11 cellular contexts compared by ENCODE assay signal in the genomic region with DNA sequence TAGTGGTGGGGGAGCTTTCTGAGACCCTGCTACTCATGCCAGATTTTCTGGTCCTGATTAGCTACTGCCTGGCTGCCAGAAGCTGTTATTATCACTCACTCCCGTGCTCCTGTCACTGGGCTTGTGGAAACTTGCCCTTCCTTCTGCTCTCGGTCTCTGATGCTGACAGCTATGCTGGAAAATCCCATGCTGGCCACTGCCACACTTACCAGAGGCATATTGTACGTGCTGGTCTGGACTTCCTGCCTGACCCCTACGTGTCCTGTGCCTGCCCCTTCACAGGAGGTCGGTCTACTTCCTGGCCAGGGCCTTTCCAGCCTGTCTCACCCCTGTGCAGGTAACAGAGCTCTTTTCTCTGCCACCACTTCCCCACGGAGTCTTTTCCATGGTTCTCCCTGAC.
DNase-seq lines count a peak whose midpoint lies in the region; ATAC-seq, FAIRE-seq and TF ChIP-seq lines count a peak whose summit lies in the region.
"Had no signal": no experiment of that assay in that cellular context is flagged by ENCODE, and none has a peak within 500 bp of the region (broad histone marks: within the 10 kb centered on the region; RNA-seq: fewer than 3 reads in every experiment).

No MANE protein-coding gene starts in this region.

- no peak overlapping the region for H3K4me2 ChIP-seq in endothelial cell of umbilical vein (ENCODE audit: insufficient read depth, low read length)

- no peaks in the 10 kb centered on the region for H3K36me3 ChIP-seq in endothelial cell of umbilical vein (ENCODE audit: control insufficient read depth in 2 of 2, extremely low read depth in 1 of 2, insufficient read depth in 2 of 2, low read length in 2 of 2)

- H3K9me3 ChIP-seq in endothelial cell of umbilical vein (replicated peaks; ENCODE audit: control insufficient read depth, insufficient read depth, low read length): no peaks in the 10 kb centered on the region

- H2AFZ ChIP-seq in endothelial cell of umbilical vein (ENCODE audit: low read depth, low read length): peak overlapping the region; percentile 2

- H3K9me1 ChIP-seq in endothelial cell of umbilical vein (replicated peaks; ENCODE audit: control insufficient read depth, extremely low read depth, insufficient read depth, low read length): no peaks in the 10 kb centered on the region

- CTCF ChIA-PET in endothelial cell of umbilical vein (lab: Charles Lee): no interaction called here

- H3K27ac Mint-ChIP-seq in natural killer cell treated with Interleukin-12 subunit alpha and Interleukin-12 subunit beta and Interleukin-15 and Interleukin-18, amount 100 ng/mL, for 72 hours: no peak overlapping the region
- H3K27ac Mint-ChIP-seq: activated naive CD8-positive, alpha-beta T cell treated with anti-CD3 and anti-CD28 coated beads, Interleukin-2, amount 50 U/mL, for 24 hours; CD8-positive, alpha-beta T cell had no signal

- H3K4me1 Mint-ChIP-seq in natural killer cell treated with Interleukin-12 subunit alpha and Interleukin-12 subunit beta and Interleukin-15 and Interleukin-18, amount 100 ng/mL, for 72 hours (ENCODE audit: low read depth in 2 of 2): peaks cover 29 to 33% of the 10 kb centered on the region in 2 donors

- TF ChIP-seq POLR2A in endothelial cell of umbilical vein (IDR thresholded peaks at IDR 0.05; ENCODE audit: low read depth, low read length): no peak

- peak; percentile 40 for DNase-seq in DMS153 (lab: John Stamatoyannopoulos, UW)
- DNase-seq in M059J (ENCODE audit: low read depth): peak; percentile 60
- peak; percentile 59 for DNase-seq in endothelial cell of umbilical vein (ENCODE audit: low read depth, low spot score)
- DNase-seq in natural killer cell treated with Interleukin-12 subunit alpha and Interleukin-12 subunit beta and Interleukin-15 and Interleukin-18, amount 100 ng/mL, for 72 hours (ENCODE audit: low spot score): peak; percentile 90
- no peak for DNase-seq in D721Med (ENCODE audit: insufficient read length, low spot score)
- DNase-seq in CD1c-positive myeloid dendritic cell (ENCODE audit: extremely low spot score): no peak
- DNase-seq: activated naive CD8-positive, alpha-beta T cell treated with anti-CD3 and anti-CD28 coated beads, Interleukin-2, amount 50 U/mL, for 24 hours; CD8-positive, alpha-beta T cell; T-helper 1 cell had no signal

- peaks cover 6% of the 10 kb centered on the region for H3K4me1 ChIP-seq in endothelial cell of umbilical vein (ENCODE audit: control insufficient read depth, extremely low read depth, insufficient read depth, low read length)

- H3K9ac ChIP-seq in endothelial cell of umbilical vein (replicated peaks; ENCODE audit: extremely low read depth, insufficient read depth, low read length): no peak overlapping the region

- FAIRE-seq in endothelial cell of umbilical vein (lab: Jason Lieb, UNC): peak; percentile 15
- no peak for FAIRE-seq in D721Med (lab: Jason Lieb, UNC)

- dilution Hi-C loops in endothelial cell of umbilical vein (cut with MboI; ENCODE audit: extremely low pct_ligation_motif_present, low sequenced_read_pairs): no loop called here

- no peak for TF ChIP-seq CTCF in endothelial cell of umbilical vein (IDR thresholded peaks at IDR 0.05; ENCODE audit: extremely low read depth in 1 of 2, insufficient read depth in 1 of 2, low read depth in 1 of 2, low read length in 2 of 2)
- TF ChIP-seq CTCF in D721Med (IDR thresholded peaks at IDR 0.05; ENCODE audit: insufficient read depth, missing control alignments): no peak

- H3K4me3 Mint-ChIP-seq in natural killer cell treated with Interleukin-12 subunit alpha and Interleukin-12 subunit beta and Interleukin-15 and Interleukin-18, amount 100 ng/mL, for 72 hours: no peak overlapping the region
- H3K4me3 Mint-ChIP-seq: activated naive CD8-positive, alpha-beta T cell treated with anti-CD3 and anti-CD28 coated beads, Interleukin-2, amount 50 U/mL, for 24 hours; CD8-positive, alpha-beta T cell had no signal

- BruUV-seq in endothelial cell of umbilical vein (replicated peaks; lab: Mats Ljungman, UMichigan): no TSS peak

- intact Hi-C loops in endothelial cell of umbilical vein (cut with micrococcal nuclease): loop anchor here (5.0 kb wide), 1 partner anchor 406 kb away; a partner anchor contains a TSS

- H4K20me1 ChIP-seq in endothelial cell of umbilical vein (replicated peaks; ENCODE audit: control insufficient read depth, extremely low read depth, insufficient read depth, low read length): no peaks in the 10 kb centered on the region

- H3K9me3 Mint-ChIP-seq in natural killer cell treated with Interleukin-12 subunit alpha and Interleukin-12 subunit beta and Interleukin-15 and Interleukin-18, amount 100 ng/mL, for 72 hours: peaks cover 5% of the 10 kb centered on the region

- no peaks in the 10 kb centered on the region for H3K27me3 Mint-ChIP-seq in natural killer cell treated with Interleukin-12 subunit alpha and Interleukin-12 subunit beta and Interleukin-15 and Interleukin-18, amount 100 ng/mL, for 72 hours
- H3K27me3 Mint-ChIP-seq: activated naive CD8-positive, alpha-beta T cell treated with anti-CD3 and anti-CD28 coated beads, Interleukin-2, amount 50 U/mL, for 24 hours had no signal

- H3K27ac ChIP-seq in endothelial cell of umbilical vein (ENCODE audit: insufficient read depth, low read depth, low read length): no peak overlapping the region

- no peak overlapping the region for H3K4me3 ChIP-seq in endothelial cell of umbilical vein (replicated peaks in 1 of 3; ENCODE audit: insufficient read depth in 1 of 3, low read depth in 1 of 3, low read length in 3 of 3)

- POLR2A ChIA-PET in endothelial cell of umbilical vein (lab: Charles Lee): interaction anchor here (0.6 kb wide), 1 partner anchor 407 kb away, joined by 3 read pairs; no protein-coding TSS in a partner anchor

- peaks cover 19% of the 10 kb centered on the region for H3K36me3 Mint-ChIP-seq in natural killer cell treated with Interleukin-12 subunit alpha and Interleukin-12 subunit beta and Interleukin-15 and Interleukin-18, amount 100 ng/mL, for 72 hours
- H3K36me3 Mint-ChIP-seq: CD8-positive, alpha-beta T cell had no signal

- no peaks in the 10 kb centered on the region for H3K79me2 ChIP-seq in endothelial cell of umbilical vein (ENCODE audit: control insufficient read depth, insufficient read depth, low read length)

- ATAC-seq in natural killer cell treated with Interleukin-12 subunit alpha and Interleukin-12 subunit beta and Interleukin-15 and Interleukin-18, amount 100 ng/mL, for 72 hours: peak; percentile 60 to 76
- no peak for ATAC-seq in GM21526 (IDR thresholded peaks at IDR 0.05; ENCODE audit: low FRiP score, unreplicated experiment)
- no peak for ATAC-seq in HG03045 (IDR thresholded peaks at IDR 0.05; ENCODE audit: unreplicated experiment)
- ATAC-seq: activated naive CD8-positive, alpha-beta T cell treated with anti-CD3 and anti-CD28 coated beads, Interleukin-2, amount 50 U/mL, for 24 hours; CD8-positive, alpha-beta T cell had no signal

- no peaks in the 10 kb centered on the region for H3K27me3 ChIP-seq in endothelial cell of umbilical vein (ENCODE audit: control insufficient read depth in 2 of 2, insufficient read depth in 2 of 2, low read length in 2 of 2)

TF ChIP-seq in endothelial cell of umbilical vein, 7 proteins besides CTCF, POLR2A, EP300 and RAD21:
- TF ChIP-seq JUN (IDR thresholded peaks at IDR 0.05; ENCODE audit: borderline replicate concordance, insufficient read depth, insufficient read length, low read depth): no peak
TF ChIP-seq in endothelial cell of umbilical vein: peak in this region for 0.

Comparison
In these comparisons a context has a peak if more than half of its experiments do, and no peak if none do; other contexts are left out.
1. DNase-seq: peak in DMS153 (single experiment), M059J (single experiment), endothelial cell of umbilical vein (single experiment) and natural killer cell treated with Interleukin-12 subunit alpha and Interleukin-12 subunit beta and Interleukin-15 and Interleukin-18, amount 100 ng/mL, for 72 hours (single experiment); none in D721Med (single experiment) and CD1c-positive myeloid dendritic cell (single experiment).
2. ATAC-seq: peak in natural killer cell treated with Interleukin-12 subunit alpha and Interleukin-12 subunit beta and Interleukin-15 and Interleukin-18, amount 100 ng/mL, for 72 hours (2 of 2); none in GM21526 (single experiment) and HG03045 (single experiment).